Comparison of ENCODE assay signal across 24 cellular contexts in the genomic region with DNA sequence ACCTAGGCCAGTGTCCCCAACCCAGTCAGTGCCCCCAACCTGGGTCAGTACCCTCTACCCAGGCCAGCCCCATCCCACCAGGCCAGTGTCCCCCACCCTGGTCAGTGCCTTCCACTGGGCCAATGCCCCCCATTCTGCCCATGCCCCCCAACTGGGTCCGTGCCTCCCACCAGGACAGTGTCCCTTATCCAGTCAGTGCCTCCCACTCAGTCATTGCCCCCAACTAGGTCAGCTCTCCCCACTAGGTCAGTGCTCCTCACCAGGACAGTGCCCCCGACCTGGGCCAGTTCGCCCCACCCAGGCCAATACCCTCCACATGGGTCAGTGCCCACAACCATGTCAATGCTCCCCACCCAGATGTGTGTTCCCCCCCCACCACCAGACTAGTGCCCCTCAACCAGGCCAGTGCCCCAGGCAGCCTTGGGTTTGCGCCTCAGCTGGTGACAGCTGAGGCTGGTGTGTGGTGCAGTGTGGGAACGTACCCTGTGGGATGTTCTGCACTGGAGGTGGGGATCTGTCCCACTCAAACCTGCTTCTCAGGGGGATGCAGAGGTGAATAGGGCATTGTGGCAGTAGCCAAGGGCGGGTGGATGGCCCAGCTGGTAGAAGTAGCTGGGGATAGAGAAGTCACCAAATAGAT.
"Had no signal": no experiment of that assay in that cellular context is flagged by ENCODE, and none has a peak within 500 bp of the region (broad histone marks: within the 10 kb centered on the region; RNA-seq: fewer than 3 reads in every experiment).

No MANE protein-coding gene starts in this region.

- H3K4me1 Mint-ChIP-seq: activated CD4-positive, alpha-beta T cell treated with anti-CD3 and anti-CD28 coated beads for 36 hours; activated T-helper 17 cell treated with anti-CD3 and anti-CD28 coated beads, Interleukin-2, amount 50 U/mL, for 72 hours had no signal

- H3K27me3 ChIP-seq: brain microvascular endothelial cell, SJCRH30 had no signal

- H3K9me3 ChIP-seq: SJCRH30, SK-N-SH had no signal

- ATAC-seq: activated CD4-positive, alpha-beta T cell treated with anti-CD3 and anti-CD28 coated beads for 36 hours; activated T-helper 17 cell treated with anti-CD3 and anti-CD28 coated beads, Interleukin-2, amount 50 U/mL, for 72 hours; K562 had no signal

- H3K9me3 Mint-ChIP-seq: activated CD4-positive, alpha-beta memory T cell treated with anti-CD3 and anti-CD28 coated beads, Interleukin-2, amount 10 ng/mL, durations not matched to agents 7 days and 5 days; activated naive CD4-positive, alpha-beta T cell treated with anti-CD3 and anti-CD28 coated beads for 36 hours; activated T-helper 17 cell treated with anti-CD3 and anti-CD28 coated beads, Interleukin-2, amount 50 U/mL, for 72 hours had no signal

- DNase-seq: activated CD4-positive, alpha-beta memory T cell treated with anti-CD3 and anti-CD28 coated beads, Interleukin-2, amount 10 ng/mL, durations not matched to agents 7 days and 5 days; activated CD4-positive, alpha-beta T cell treated with anti-CD3 and anti-CD28 coated beads for 36 hours; activated CD4-positive, alpha-beta T cell treated with anti-CD3 and anti-CD28 coated beads, Interleukin-2, amount 50 U/mL, for 1 hour; activated gamma-delta T cell; activated naive CD4-positive, alpha-beta T cell treated with anti-CD3 and anti-CD28 coated beads for 36 hours; activated T-cell treated with anti-CD3 and anti-CD28 coated beads for 4 hours; activated T-cell treated with anti-CD3 and anti-CD28 coated beads, Interleukin-2, amount 50 U/mL, for 48 hours; brain microvascular endothelial cell; Karpas-422; NCI-H1105 treated with DMSO at 0.1 percent for 48 hours; NCI-H1436 treated with DMSO at 0.1 percent for 48 hours; NCI-H187; NCI-H2171; NCI-H226; NCI-H526; NCI-H82; SJCRH30; SK-N-SH; T-helper 1 cell had no signal

- H3K36me3 ChIP-seq: brain microvascular endothelial cell, cardiac muscle cell, SJCRH30 had no signal

- H3K4me1 ChIP-seq: SJCRH30 had no signal

- FAIRE-seq: K562 had no signal

- H3K9ac ChIP-seq: SK-N-SH had no signal

- H3K4me3 Mint-ChIP-seq: activated CD4-positive, alpha-beta memory T cell treated with anti-CD3 and anti-CD28 coated beads, Interleukin-2, amount 10 ng/mL, durations not matched to agents 7 days and 5 days; activated CD4-positive, alpha-beta T cell treated with anti-CD3 and anti-CD28 coated beads for 36 hours; activated naive CD4-positive, alpha-beta T cell treated with anti-CD3 and anti-CD28 coated beads for 36 hours; activated naive CD8-positive, alpha-beta T cell; activated T-helper 17 cell treated with anti-CD3 and anti-CD28 coated beads, Interleukin-2, amount 50 U/mL, for 72 hours had no signal

- H3K9me2 ChIP-seq: SK-N-SH had no signal

- H3K27ac Mint-ChIP-seq: activated CD4-positive, alpha-beta memory T cell treated with anti-CD3 and anti-CD28 coated beads, Interleukin-2, amount 10 ng/mL, durations not matched to agents 7 days and 5 days; activated CD4-positive, alpha-beta T cell treated with anti-CD3 and anti-CD28 coated beads for 36 hours; activated naive CD4-positive, alpha-beta T cell treated with anti-CD3 and anti-CD28 coated beads for 36 hours; activated naive CD8-positive, alpha-beta T cell; activated T-helper 17 cell treated with anti-CD3 and anti-CD28 coated beads, Interleukin-2, amount 50 U/mL, for 72 hours had no signal

- H3K27me3 Mint-ChIP-seq: activated CD4-positive, alpha-beta T cell treated with anti-CD3 and anti-CD28 coated beads for 36 hours; activated naive CD8-positive, alpha-beta T cell had no signal

- H3K4me2 ChIP-seq: SK-N-SH had no signal

- H3K4me3 ChIP-seq: cardiac muscle cell, K562, SJCRH30 had no signal

- H3K27ac ChIP-seq: brain microvascular endothelial cell, cardiac muscle cell, SJCRH30, VCaP had no signal

- H3K36me3 Mint-ChIP-seq: activated naive CD8-positive, alpha-beta T cell had no signal
